ENCODE assay signal across 12 cellular contexts in genomic region chr9:92988215-92988731, GRCh38. TPM values are rescaled to one million over a fixed set of nuclear protein-coding genes. Genes with fewer than 3 reads are reported as not detected.
DNase-seq lines count a peak whose midpoint lies in the region; ATAC-seq lines count a peak whose summit lies in the region.
"Had no signal": no experiment of that assay in that cellular context is flagged by ENCODE, and none has a peak within 500 bp of the region (broad histone marks: within the 10 kb centered on the region; RNA-seq: fewer than 3 reads in every experiment).

No MANE protein-coding gene starts in this region.

- H3K4ac ChIP-seq in trophoblast cell (ENCODE audit: low read depth, low read length) = no peak overlapping the region

- H3K9ac ChIP-seq in trophoblast cell (ENCODE audit: low read length) = no peak overlapping the region

- no peak overlapping the region for H2AK5ac ChIP-seq in trophoblast cell (ENCODE audit: low read length)

- H4K8ac ChIP-seq in trophoblast cell (ENCODE audit: low read depth, low read length) = peak overlapping the region; percentile 89

- H3K4me2 ChIP-seq in trophoblast cell (ENCODE audit: low read length) = no peak overlapping the region
- H3K4me2 ChIP-seq: A549 had no signal

- peak overlapping the region; percentile 65 for H4K12ac ChIP-seq in trophoblast cell (ENCODE audit: low read depth, low read length)

- no peaks in the 10 kb centered on the region for H3K27me3 Mint-ChIP-seq in activated naive CD8-positive, alpha-beta T cell treated with anti-CD3 and anti-CD28 coated beads, Interleukin-2, amount 50 U/mL, for 24 hours

- H3K4me3 ChIP-seq in trophoblast cell (ENCODE audit: low read depth, low read length) = no peak overlapping the region
- H3K4me3 ChIP-seq: A549 had no signal

- peak overlapping the region; percentile 59 for H3K27ac ChIP-seq in trophoblast cell (ENCODE audit: low read depth, low read length)

- H3K9me3 Mint-ChIP-seq in activated naive CD8-positive, alpha-beta T cell treated with anti-CD3 and anti-CD28 coated beads, Interleukin-2, amount 50 U/mL, for 24 hours = peaks cover 14% of the 10 kb centered on the region

- peaks cover 72% of the 10 kb centered on the region for H3K36me3 Mint-ChIP-seq in activated naive CD8-positive, alpha-beta T cell treated with anti-CD3 and anti-CD28 coated beads, Interleukin-2, amount 50 U/mL, for 24 hours (ENCODE audit: low read depth)

- H4K91ac ChIP-seq in trophoblast cell (ENCODE audit: low read depth, low read length) = peak overlapping the region; percentile 97

- peaks cover 2% of the 10 kb centered on the region for H3K79me2 ChIP-seq in trophoblast cell (ENCODE audit: control insufficient read depth, insufficient read depth, low read length, poor library complexity)

- H2BK12ac ChIP-seq in trophoblast cell (ENCODE audit: low read length) = peak overlapping the region; percentile 50

- intact Hi-C loops in sciatic nerve (cut with DNase I) = no loop called here

- peak overlapping the region; percentile 98 for H2BK120ac ChIP-seq in trophoblast cell (ENCODE audit: insufficient read depth, low read length, poor library complexity)

- H3K4me1 ChIP-seq in trophoblast cell (ENCODE audit: control insufficient read depth in 1 of 2, insufficient read depth in 2 of 2, low read length in 2 of 2) = peaks cover 6 to 11% of the 10 kb centered on the region in 2 experiments
- H3K4me1 ChIP-seq: A549 had no signal

- H2AFZ ChIP-seq in trophoblast cell (ENCODE audit: insufficient read depth, low read length, poor library complexity) = no peak overlapping the region

- H3K18ac ChIP-seq in trophoblast cell (ENCODE audit: low read length) = peak overlapping the region; percentile 74

- H3K14ac ChIP-seq in trophoblast cell (ENCODE audit: low read length) = peak overlapping the region; percentile 85

- no peaks in the 10 kb centered on the region for H3K27me3 ChIP-seq in trophoblast cell (ENCODE audit: insufficient read depth, low read length)

- peak overlapping the region; percentile 28 for H3K27ac Mint-ChIP-seq in activated naive CD8-positive, alpha-beta T cell treated with anti-CD3 and anti-CD28 coated beads, Interleukin-2, amount 50 U/mL, for 24 hours

- H3K9me3 ChIP-seq in trophoblast cell (ENCODE audit: insufficient read depth, low read depth, low read length) = peaks cover 7% of the 10 kb centered on the region

- H3K79me1 ChIP-seq in trophoblast cell (ENCODE audit: low read length) = peaks cover 10% of the 10 kb centered on the region

- no CpG with 5 or more reads among the region's 1 CpG for WGBS in trophoblast cell (ENCODE audit: extremely low coverage, insufficient coverage, insufficient read length)

- no peak for ATAC-seq in activated naive CD8-positive, alpha-beta T cell treated with anti-CD3 and anti-CD28 coated beads, Interleukin-2, amount 50 U/mL, for 24 hours
- ATAC-seq in GM21390 (IDR thresholded peaks at IDR 0.05; ENCODE audit: unreplicated experiment) = no peak
- ATAC-seq in GM18511 (IDR thresholded peaks at IDR 0.05; ENCODE audit: unreplicated experiment) = no peak
- no peak for ATAC-seq in sciatic nerve
- ATAC-seq: A549 had no signal

- no peak overlapping the region for H3K4me3 Mint-ChIP-seq in activated naive CD8-positive, alpha-beta T cell treated with anti-CD3 and anti-CD28 coated beads, Interleukin-2, amount 50 U/mL, for 24 hours

- H3K36me3 ChIP-seq in trophoblast cell (ENCODE audit: control insufficient read depth in 1 of 2, insufficient read depth in 2 of 2, low read length in 2 of 2) = peaks cover 0 to 1% of the 10 kb centered on the region in 2 experiments

- peak; percentile 77 for DNase-seq in NCI-H748 (lab: John Stamatoyannopoulos, UW; ENCODE audit: unreplicated experiment)
- no peak for DNase-seq in NCI-H748 treated with DMSO at 0.1 percent for 48 hours (lab: John Stamatoyannopoulos, UW)
- DNase-seq in NCI-H2171 (lab: John Stamatoyannopoulos, UW) = peak; percentile 42
- DNase-seq in activated naive CD8-positive, alpha-beta T cell treated with anti-CD3 and anti-CD28 coated beads, Interleukin-2, amount 50 U/mL, for 24 hours = no peak
- peak; percentile 20 to 69 for DNase-seq in trophoblast cell
- no peak for DNase-seq in sciatic nerve (ENCODE audit: low spot score)
- DNase-seq: activated CD4-positive, alpha-beta T cell treated with anti-CD3 and anti-CD28 coated beads for 48 hours; NCI-H446; SHP77 had no signal

- peaks cover 83% of the 10 kb centered on the region for H3K4me1 Mint-ChIP-seq in activated naive CD8-positive, alpha-beta T cell treated with anti-CD3 and anti-CD28 coated beads, Interleukin-2, amount 50 U/mL, for 24 hours

- H3K23ac ChIP-seq in trophoblast cell (ENCODE audit: low read length) = no peak overlapping the region

- H2BK5ac ChIP-seq in trophoblast cell (ENCODE audit: low read depth, low read length, poor library complexity) = peak overlapping the region; percentile 96

RNA-seq across cellular contexts. Expression of gene FGD3, which starts 41.0 kb away (rescaled TPM):
- polyA plus RNA-seq in trophoblast cell (2013) = 3.2 and 3.7 TPM in 2 replicates
- 11.1 TPM for total RNA-seq in sciatic nerve

Comparison
In these comparisons a context has a peak if more than half of its experiments do, and no peak if none do; other contexts are left out.
1. DNase-seq: peak in NCI-H748 (single experiment), NCI-H2171 (single experiment) and trophoblast cell (2 of 2); none in NCI-H748 treated with DMSO at 0.1 percent for 48 hours (single experiment), activated naive CD8-positive, alpha-beta T cell treated with anti-CD3 and anti-CD28 coated beads, Interleukin-2, amount 50 U/mL, for 24 hours (single experiment) and sciatic nerve (single experiment).